Comparison of ENCODE assay signal across 28 cellular contexts in the genomic region with DNA sequence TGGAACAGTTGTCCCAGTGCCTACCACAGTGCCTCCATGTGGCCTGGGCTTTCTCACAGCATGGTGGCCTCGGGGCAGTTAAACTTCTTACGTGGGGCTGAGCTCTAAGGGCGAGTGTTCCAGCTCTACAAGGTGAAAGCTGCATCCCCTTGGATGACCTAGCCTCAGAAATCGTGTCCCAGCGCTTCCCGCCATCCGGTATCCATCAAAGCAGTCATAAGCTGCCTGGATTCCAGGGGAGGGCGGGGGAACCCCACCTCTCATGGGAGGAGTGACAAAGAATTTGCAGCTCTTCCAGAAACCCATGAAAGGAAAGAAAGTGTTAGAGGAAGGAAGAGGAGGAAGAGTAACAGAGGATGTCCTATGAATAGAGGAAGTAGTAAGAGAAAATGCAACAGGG.
"Had no signal": no experiment of that assay in that cellular context is flagged by ENCODE, and none has a peak within 500 bp of the region (broad histone marks: within the 10 kb centered on the region; RNA-seq: fewer than 3 reads in every experiment).

No MANE protein-coding gene starts in this region.

- H3K9me3 ChIP-seq: body of pancreas, breast epithelium had no signal

- H3K27ac ChIP-seq: body of pancreas, breast epithelium had no signal

- H3K36me3 ChIP-seq: breast epithelium had no signal

- H3K4me3 ChIP-seq: body of pancreas, breast epithelium had no signal

- FAIRE-seq: astrocyte, TTC549 had no signal

- ATAC-seq: activated CD4-positive, alpha-beta T cell treated with anti-CD3 and anti-CD28 coated beads for 36 hours; activated CD4-positive, CD25-positive, alpha-beta regulatory T cell treated with anti-CD3 and anti-CD28 coated beads, Interleukin-2, amount 50 U/mL, for 24 hours; activated CD8-positive, alpha-beta T cell treated with anti-CD3 and anti-CD28 coated beads, Interleukin-2, amount 10 ng/mL, durations not matched to agents 7 days and 5 days; body of pancreas; WTC11 had no signal

- H3K9me3 Mint-ChIP-seq: activated CD4-positive, alpha-beta T cell treated with anti-CD3 and anti-CD28 coated beads, Interleukin-2, amount 10 ng/mL, durations not matched to agents 7 days and 5 days; activated naive CD4-positive, alpha-beta T cell treated with anti-CD3 and anti-CD28 coated beads, Interleukin-2, amount 50 U/mL, for 24 hours; activated T-helper 2 cell treated with anti-CD3 and anti-CD28 coated beads, Interferon-gamma antibody, Interleukin-2, Interleukin-4, amounts not matched to agents 10 μg/mL and 5 μg/mL and 100 μg/mL, durations not matched to agents 14 hours and 24 hours and 36 hours had no signal

- H3K36me3 Mint-ChIP-seq: activated naive CD4-positive, alpha-beta T cell treated with anti-CD3 and anti-CD28 coated beads, Interleukin-2, amount 50 U/mL, for 24 hours; activated naive CD8-positive, alpha-beta T cell treated with anti-CD3 and anti-CD28 coated beads, Interleukin-2, amount 10 ng/mL, durations not matched to agents 7 days and 5 days; WTC11 had no signal

- H3K27ac Mint-ChIP-seq: activated CD4-positive, alpha-beta T cell treated with anti-CD3 and anti-CD28 coated beads for 36 hours; activated CD4-positive, alpha-beta T cell treated with anti-CD3 and anti-CD28 coated beads, Interleukin-2, amount 10 ng/mL, durations not matched to agents 7 days and 5 days; activated CD8-positive, alpha-beta T cell treated with anti-CD3 and anti-CD28 coated beads, Interleukin-2, amount 10 ng/mL, durations not matched to agents 7 days and 5 days; activated naive CD4-positive, alpha-beta T cell treated with anti-CD3 and anti-CD28 coated beads, Interleukin-2, amount 50 U/mL, for 24 hours; activated naive CD8-positive, alpha-beta T cell treated with anti-CD3 and anti-CD28 coated beads, Interleukin-2, amount 10 ng/mL, durations not matched to agents 7 days and 5 days; activated T-cell treated with anti-CD3 and anti-CD28 coated beads, Interleukin-2, amount 50 U/mL, for 24 hours; activated T-helper 2 cell treated with anti-CD3 and anti-CD28 coated beads, Interferon-gamma antibody, Interleukin-2, Interleukin-4, amounts not matched to agents 10 μg/mL and 5 μg/mL and 100 μg/mL, durations not matched to agents 14 hours and 24 hours and 36 hours; WTC11 had no signal

- H3K4me1 ChIP-seq: breast epithelium had no signal

- H3K4me1 Mint-ChIP-seq: activated CD4-positive, alpha-beta T cell treated with anti-CD3 and anti-CD28 coated beads for 36 hours; activated naive CD4-positive, alpha-beta T cell treated with anti-CD3 and anti-CD28 coated beads, Interleukin-2, amount 50 U/mL, for 24 hours; activated naive CD8-positive, alpha-beta T cell treated with anti-CD3 and anti-CD28 coated beads, Interleukin-2, amount 10 ng/mL, durations not matched to agents 7 days and 5 days had no signal

- DNase-seq: activated CD4-positive, alpha-beta T cell treated with anti-CD3 and anti-CD28 coated beads for 36 hours; activated CD4-positive, alpha-beta T cell treated with anti-CD3 and anti-CD28 coated beads, Interleukin-2, amount 10 ng/mL, durations not matched to agents 7 days and 5 days; activated CD4-positive, alpha-beta T cell treated with anti-CD3 and anti-CD28 coated beads, Interleukin-2, amount 50 U/mL, for 48 hours; activated CD8-positive, alpha-beta T cell treated with anti-CD3 and anti-CD28 coated beads, Interleukin-2, amount 10 ng/mL, durations not matched to agents 7 days and 5 days; activated gamma-delta T cell; activated naive CD4-positive, alpha-beta T cell treated with Interleukin-2 at 50 U/mL for 16 hours; activated naive CD8-positive, alpha-beta T cell treated with anti-CD3 and anti-CD28 coated beads, Interleukin-2, amount 10 ng/mL, durations not matched to agents 7 days and 5 days; activated T-cell treated with anti-CD3 and anti-CD28 coated beads, Interleukin-2, amount 50 U/mL, for 24 hours; amygdala; body of pancreas; NCI-H1092; NCI-H1436 treated with DMSO at 0.1 percent for 48 hours; NCI-H1694 treated with DMSO at 0.1 percent for 48 hours; NCI-H2029; NCI-H510A; NCI-H526; NCI-H748 treated with DMSO at 0.1 percent for 48 hours; OCI-M1; Right ventricle myocardium superior; SW 1271; T1000 had no signal

- H3K4me3 Mint-ChIP-seq: activated CD4-positive, alpha-beta T cell treated with anti-CD3 and anti-CD28 coated beads for 36 hours; activated CD4-positive, alpha-beta T cell treated with anti-CD3 and anti-CD28 coated beads, Interleukin-2, amount 10 ng/mL, durations not matched to agents 7 days and 5 days; activated CD8-positive, alpha-beta T cell treated with anti-CD3 and anti-CD28 coated beads, Interleukin-2, amount 10 ng/mL, durations not matched to agents 7 days and 5 days; activated naive CD4-positive, alpha-beta T cell treated with anti-CD3 and anti-CD28 coated beads, Interleukin-2, amount 50 U/mL, for 24 hours; activated naive CD8-positive, alpha-beta T cell treated with anti-CD3 and anti-CD28 coated beads, Interleukin-2, amount 10 ng/mL, durations not matched to agents 7 days and 5 days; activated T-cell treated with anti-CD3 and anti-CD28 coated beads, Interleukin-2, amount 50 U/mL, for 24 hours; WTC11 had no signal
